Comparison of ENCODE assay signal across 1 cellular context in the genomic region with DNA sequence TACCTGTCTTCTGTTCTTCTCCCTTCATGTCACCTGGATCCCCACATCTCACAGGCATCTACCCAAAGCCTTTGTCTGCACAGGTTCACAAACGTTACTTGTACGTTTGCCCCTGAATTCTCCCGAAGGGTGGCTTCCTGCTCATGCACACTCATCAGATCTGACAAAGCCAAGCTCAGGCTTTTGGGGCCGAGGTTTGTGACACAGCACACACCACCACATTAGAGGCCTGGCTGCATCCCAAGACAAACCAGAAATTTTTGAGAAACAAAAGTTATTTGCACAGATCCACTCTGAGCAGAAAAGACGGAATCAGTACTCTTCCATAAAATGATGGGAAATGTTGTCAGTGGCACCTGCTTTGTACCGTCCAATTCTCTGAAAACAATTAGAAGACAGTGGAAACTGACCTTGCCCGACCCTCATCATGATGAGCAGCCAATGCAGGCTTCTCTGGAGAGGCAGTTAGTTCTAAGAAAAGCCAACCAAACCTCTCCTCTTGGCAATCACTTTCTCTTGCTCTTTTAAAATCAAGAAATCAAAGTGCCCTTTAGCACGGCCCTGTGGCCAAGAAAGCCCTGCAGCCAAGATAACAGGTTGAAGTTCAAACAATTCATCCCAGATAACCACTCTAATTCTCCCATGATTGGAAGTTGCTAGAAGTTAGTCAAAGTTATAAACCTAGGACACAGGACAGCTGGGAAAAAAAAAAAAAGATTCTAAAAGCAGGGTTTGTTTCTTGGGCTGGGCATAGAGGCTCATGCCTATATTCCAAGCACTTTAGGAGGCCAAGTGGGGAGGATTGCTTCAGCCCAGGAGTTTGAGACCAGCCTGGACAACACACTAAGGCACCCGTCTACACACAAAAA.
TF ChIP-seq lines count a peak whose summit lies in the region.

No MANE protein-coding gene starts in this region.

TF ChIP-seq in HepG2, 621 proteins besides CTCF, POLR2A, EP300 and RAD21:
- TF ChIP-seq, protein P1, sequence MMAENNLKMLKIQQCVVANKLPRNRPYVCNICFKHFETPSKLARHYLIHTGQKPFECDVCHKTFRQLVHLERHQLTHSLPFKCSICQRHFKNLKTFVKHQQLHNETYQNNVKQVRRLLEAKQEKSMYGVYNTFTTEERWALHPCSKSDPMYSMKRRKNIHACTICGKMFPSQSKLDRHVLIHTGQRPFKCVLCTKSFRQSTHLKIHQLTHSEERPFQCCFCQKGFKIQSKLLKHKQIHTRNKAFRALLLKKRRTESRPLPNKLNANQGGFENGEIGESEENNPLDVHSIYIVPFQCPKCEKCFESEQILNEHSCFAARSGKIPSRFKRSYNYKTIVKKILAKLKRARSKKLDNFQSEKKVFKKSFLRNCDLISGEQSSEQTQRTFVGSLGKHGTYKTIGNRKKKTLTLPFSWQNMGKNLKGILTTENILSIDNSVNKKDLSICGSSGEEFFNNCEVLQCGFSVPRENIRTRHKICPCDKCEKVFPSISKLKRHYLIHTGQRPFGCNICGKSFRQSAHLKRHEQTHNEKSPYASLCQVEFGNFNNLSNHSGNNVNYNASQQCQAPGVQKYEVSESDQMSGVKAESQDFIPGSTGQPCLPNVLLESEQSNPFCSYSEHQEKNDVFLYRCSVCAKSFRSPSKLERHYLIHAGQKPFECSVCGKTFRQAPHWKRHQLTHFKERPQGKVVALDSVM (CRISPR knock-in tag; IDR thresholded peaks at IDR 0.05): peak; percentile 82
- no peak for TF ChIP-seq PHF20 (CRISPR knock-in tag; IDR thresholded peaks at IDR 0.05)
